In genomic region chr2:128715360-128715759, GRCh38 we compare ENCODE assay signal across 17 cellular contexts.
DNase-seq lines count a peak whose midpoint lies in the region; ATAC-seq and TF ChIP-seq lines count a peak whose summit lies in the region.
"Had no signal": no experiment of that assay in that cellular context is flagged by ENCODE, and none has a peak within 500 bp of the region (broad histone marks: within the 10 kb centered on the region; RNA-seq: fewer than 3 reads in every experiment).

No MANE protein-coding gene starts in this region.

- peaks cover 4% of the 10 kb centered on the region for H3K9me3 Mint-ChIP-seq in glutamatergic neuron (ENCODE audit: unreplicated experiment)
- H3K9me3 Mint-ChIP-seq in type B pancreatic cell, result peaks cover 11% of the 10 kb centered on the region
- H3K9me3 Mint-ChIP-seq: H9 had no signal

- H3K27me3 Mint-ChIP-seq in glutamatergic neuron (ENCODE audit: unreplicated experiment) (peaks cover 4% of the 10 kb centered on the region), type B pancreatic cell (peaks cover 10% of the 10 kb centered on the region)

- ATAC-seq in HG03025 (IDR thresholded peaks at IDR 0.05; ENCODE audit: low FRiP score, unreplicated experiment), result no peak

- in situ Hi-C loops in brain microvascular endothelial cell (cut with HindIII; ENCODE audit: low pct_ligation_motif_present, low sequenced_read_pairs), result no loop called here

- H3K4me1 ChIP-seq in left ventricle myocardium inferior, result no peaks in the 10 kb centered on the region
- H3K4me1 ChIP-seq: BE2C had no signal

- peak overlapping the region; percentile 12 for H3K27ac Mint-ChIP-seq in glutamatergic neuron (ENCODE audit: unreplicated experiment)
- no peak overlapping the region for H3K27ac Mint-ChIP-seq in type B pancreatic cell
- H3K27ac Mint-ChIP-seq: H9 had no signal

- DNase-seq in cardiac septum (ENCODE audit: low spot score), result peak; percentile 53
- DNase-seq in left ventricle myocardium inferior, result no peak
- DNase-seq in NCI-H69 (lab: John Stamatoyannopoulos, UW), result peak; percentile 3
- DNase-seq in glutamatergic neuron, result no peak
- peak; percentile 43 for DNase-seq in type B pancreatic cell (ENCODE audit: extremely low spot score, unreplicated experiment)
- DNase-seq in WERI-Rb-1, result no peak
- no peak for DNase-seq in brain microvascular endothelial cell
- DNase-seq: BE2C; CD4-positive, alpha-beta memory T cell; DMS153; NCI-H1092 treated with DMSO at 0.1 percent for 48 hours; NCI-H2081; PC-9 had no signal

- no peaks in the 10 kb centered on the region for H3K9me3 ChIP-seq in left ventricle myocardium inferior (replicated peaks)
- H3K9me3 ChIP-seq in WERI-Rb-1 (ENCODE audit: severe bottlenecking), result no peaks in the 10 kb centered on the region
- H3K9me3 ChIP-seq: BE2C had no signal

- H3K27me3 ChIP-seq in left ventricle myocardium inferior (ENCODE audit: low read depth) (peaks cover 46% of the 10 kb centered on the region), WERI-Rb-1 (ENCODE audit: insufficient read depth, low read depth, severe bottlenecking) (no peaks in the 10 kb centered on the region), brain microvascular endothelial cell (replicated peaks) (peaks cover 3% of the 10 kb centered on the region)
- H3K27me3 ChIP-seq: BE2C had no signal

- peaks cover 7% of the 10 kb centered on the region for H3K36me3 Mint-ChIP-seq in glutamatergic neuron (ENCODE audit: unreplicated experiment)
- H3K36me3 Mint-ChIP-seq in type B pancreatic cell, result no peaks in the 10 kb centered on the region
- H3K36me3 Mint-ChIP-seq: CD4-positive, alpha-beta memory T cell had no signal

- H3K4me1 Mint-ChIP-seq in glutamatergic neuron (ENCODE audit: low read depth, unreplicated experiment) (peaks cover 15% of the 10 kb centered on the region), type B pancreatic cell (ENCODE audit: unreplicated experiment) (no peaks in the 10 kb centered on the region)
- H3K4me1 Mint-ChIP-seq: CD4-positive, alpha-beta memory T cell had no signal

- TF ChIP-seq CTCF in left ventricle myocardium inferior (IDR thresholded peaks at IDR 0.05; ENCODE audit: borderline replicate concordance), result no peak
- TF ChIP-seq CTCF in glutamatergic neuron (IDR thresholded peaks at IDR 0.05; ENCODE audit: partially characterized antibody, unreplicated experiment), result no peak
- no peak for TF ChIP-seq CTCF in type B pancreatic cell (conservative IDR thresholded peaks at IDR 0.05)
- no peak for TF ChIP-seq CTCF in WERI-Rb-1 (IDR thresholded peaks at IDR 0.05; ENCODE audit: low read depth, low read length)
- TF ChIP-seq CTCF in brain microvascular endothelial cell (IDR thresholded peaks at IDR 0.05; ENCODE audit: low read depth, low read length, missing control alignments), result no peak

- H3K4me3 ChIP-seq in left ventricle myocardium inferior (no peak overlapping the region), WERI-Rb-1 (ENCODE audit: low read depth, low read length) (no peak overlapping the region), brain microvascular endothelial cell (ENCODE audit: low read depth, low read length) (no peak overlapping the region)
- H3K4me3 ChIP-seq: PC-9 had no signal

- H3K4me3 Mint-ChIP-seq in glutamatergic neuron (ENCODE audit: unreplicated experiment) (peak overlapping the region; percentile 13), type B pancreatic cell (no peak overlapping the region)
- H3K4me3 Mint-ChIP-seq: CD4-positive, alpha-beta memory T cell; H9 had no signal

- H3K36me3 ChIP-seq in left ventricle myocardium inferior, result no peaks in the 10 kb centered on the region
- no peaks in the 10 kb centered on the region for H3K36me3 ChIP-seq in WERI-Rb-1
- no peaks in the 10 kb centered on the region for H3K36me3 ChIP-seq in brain microvascular endothelial cell (replicated peaks)
- H3K36me3 ChIP-seq: BE2C had no signal

- intact Hi-C loops in cardiac septum (cut with DNase I) (no loop called here), left ventricle myocardium inferior (cut with micrococcal nuclease) (no loop called here)

- H3K27ac ChIP-seq in left ventricle myocardium inferior (replicated peaks), result no peak overlapping the region
- H3K27ac ChIP-seq in WERI-Rb-1, result no peak overlapping the region
- H3K27ac ChIP-seq in brain microvascular endothelial cell, result no peak overlapping the region
- H3K27ac ChIP-seq: KMS-11, PC-9, RWPE1 had no signal

Comparison
In these comparisons a context has a peak if more than half of its experiments do, and no peak if none do; other contexts are left out.
1. DNase-seq: peak in cardiac septum (single experiment), NCI-H69 (single experiment) and type B pancreatic cell (single experiment); none in left ventricle myocardium inferior (single experiment), glutamatergic neuron (single experiment), WERI-Rb-1 (single experiment) and brain microvascular endothelial cell (single experiment).